1 cellular context compared by ENCODE assay signal in genomic region chr1:160031368-160032164, GRCh38.
TF ChIP-seq lines count a peak whose summit lies in the region.

PIGM (minus strand) TSS chr1:160031990; CDS start chr1:160031739, 251 bp downstream.

TF ChIP-seq in GM12878, 131 proteins besides CTCF, POLR2A, EP300 and RAD21 (continued from another document):
- TF ChIP-seq HSF1 (IDR thresholded peaks at IDR 0.05; ENCODE audit: low read depth, low read length) (no peak), MTA2 (IDR thresholded peaks at IDR 0.05; ENCODE audit: low read depth) (peak; percentile 14; the same call in 1 of the 2 replicates), RUNX3 (IDR thresholded peaks at IDR 0.05; ENCODE audit: low read length) (peak; percentile 20; the same call in 1 of the 2 replicates), IKZF1 (conservative IDR thresholded peaks at IDR 0.05) (peak; percentile 88), HDGF (IDR thresholded peaks at IDR 0.05) (peak; percentile 89), SIN3A (IDR thresholded peaks at IDR 0.05; ENCODE audit: low read depth, low read length) (no peak), HCFC1 (IDR thresholded peaks at IDR 0.05; ENCODE audit: low read length) (peak; percentile 39; the same call in 1 of the 2 replicates), ZNF622 (IDR thresholded peaks at IDR 0.05) (no peak), RCOR1 (conservative IDR thresholded peaks at IDR 0.05; ENCODE audit: low read depth, low read length) (no peak), GABPA (IDR thresholded peaks at IDR 0.05; ENCODE audit: low read depth) (peak; percentile 96), CHD2 (IDR thresholded peaks at IDR 0.05; ENCODE audit: borderline replicate concordance, low read depth, low read length) (peak; percentile 34; the same call in 1 of the 2 replicates), YY1 (IDR thresholded peaks at IDR 0.05; ENCODE audit: low read depth, low read length) (0 out of 2 replicates have a peak, but pooled peaks have one; percentile 22), EED (IDR thresholded peaks at IDR 0.05; ENCODE audit: low read depth) (peak; percentile 79; the same call in 1 of the 2 replicates), PML (IDR thresholded peaks at IDR 0.05; ENCODE audit: low read length) (peak; percentile 53; the same call in 1 of the 2 replicates), TBL1XR1 (IDR thresholded peaks at IDR 0.05; ENCODE audit: low read depth, low read length) (no peak), ZBTB40 (IDR thresholded peaks at IDR 0.05; ENCODE audit: borderline replicate concordance) (peak; percentile 90), SMAD5 (IDR thresholded peaks at IDR 0.05; ENCODE audit: low read depth) (0 out of 2 replicates have a peak, but pooled peaks have one; percentile 23), SP1 (IDR thresholded peaks at IDR 0.05; ENCODE audit: low read depth, low read length) (peak; percentile 85), SKIL (IDR thresholded peaks at IDR 0.05; ENCODE audit: low read depth, poor library complexity, severe bottlenecking) (no peak), NFXL1 (IDR thresholded peaks at IDR 0.05; ENCODE audit: borderline replicate concordance) (no peak), MXI1 (IDR thresholded peaks at IDR 0.05; ENCODE audit: low read depth, low read length) (no peak), TCF3 (IDR thresholded peaks at IDR 0.05; ENCODE audit: borderline replicate concordance, insufficient read depth, low read depth, low read length) (peak; percentile 62), E2F8 (IDR thresholded peaks at IDR 0.05; ENCODE audit: low read depth, partially characterized antibody) (peak; percentile 66), MYC (IDR thresholded peaks at IDR 0.05; ENCODE audit: insufficient read depth, insufficient read length, insufficient replicate concordance, low read length, severe bottlenecking) (no peak), WRNIP1 (IDR thresholded peaks at IDR 0.05; ENCODE audit: borderline replicate concordance, low read depth, low read length) (no peak), EGR1 (IDR thresholded peaks at IDR 0.05; ENCODE audit: borderline replicate concordance in 1 of 2, low read depth in 2 of 2, low read length in 2 of 2) (peak in 1 of 2 experiments; percentile 91; a peak in 2 of 3 replicates), PKNOX1 (IDR thresholded peaks at IDR 0.05) (peak; percentile 84), NFIC (IDR thresholded peaks at IDR 0.05; ENCODE audit: low read depth, low read length) (0 out of 2 replicates have a peak, but pooled peaks have one; percentile 42), RB1 (IDR thresholded peaks at IDR 0.05; ENCODE audit: borderline replicate concordance) (peak; percentile 0; the same call in 1 of the 2 replicates), E4F1 (IDR thresholded peaks at IDR 0.05; ENCODE audit: borderline replicate concordance, partially characterized antibody) (peak; percentile 44), RFX5 (IDR thresholded peaks at IDR 0.05; ENCODE audit: low read depth, low read length) (0 out of 2 replicates have a peak, but pooled peaks have one; percentile 33), BRCA1 (IDR thresholded peaks at IDR 0.05; ENCODE audit: low read depth, low read length) (no peak), BCLAF1 (IDR thresholded peaks at IDR 0.05) (no peak), CREB1 (IDR thresholded peaks at IDR 0.05; ENCODE audit: low read depth) (peak; percentile 69; the same call in 1 of the 2 replicates)
